8 cellular contexts compared by ENCODE assay signal in the genomic region with DNA sequence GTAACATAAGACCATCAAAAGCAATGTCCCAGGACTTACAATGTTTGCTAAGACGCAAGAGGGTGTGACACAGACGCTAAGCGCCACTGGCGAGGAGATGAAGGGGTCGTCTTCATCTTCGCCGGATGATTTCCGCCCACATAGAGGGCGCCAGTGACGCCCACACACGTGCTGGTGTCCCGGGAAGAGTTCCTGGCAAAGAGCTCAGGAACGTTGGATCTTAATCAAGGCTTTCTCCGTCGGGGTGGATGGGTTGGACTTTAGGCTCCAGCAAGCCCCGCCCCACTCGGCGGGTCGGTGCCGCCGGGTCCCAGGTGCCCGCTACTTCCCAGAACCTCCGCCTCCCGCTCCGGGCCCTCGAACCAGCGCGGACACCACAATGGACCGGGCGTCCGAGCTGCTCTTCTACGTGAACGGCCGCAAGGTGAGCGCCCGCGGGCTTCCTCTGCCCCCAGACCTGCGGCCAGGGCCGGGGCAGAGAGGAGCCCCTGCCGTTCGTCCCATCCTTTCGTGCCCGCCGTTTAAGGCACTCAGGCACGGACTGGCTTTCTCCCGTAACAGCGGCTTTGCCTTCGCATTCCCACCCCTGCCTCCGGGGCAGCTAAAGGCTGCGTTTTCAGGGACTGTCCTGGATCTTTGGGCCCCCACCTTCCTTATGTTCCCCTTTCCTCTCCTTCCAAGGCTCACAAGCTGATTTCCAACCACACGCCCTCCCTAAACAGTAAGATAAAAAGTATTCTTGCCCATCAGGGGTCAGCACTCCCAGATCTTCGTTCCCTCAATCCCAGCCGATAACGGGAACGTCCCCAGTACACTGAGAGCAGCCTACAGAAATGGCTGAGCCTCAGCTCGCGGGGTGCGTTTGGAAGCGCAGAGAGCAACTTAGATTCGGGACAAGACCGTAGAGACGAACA. TPM values are rescaled to one million over a fixed set of nuclear protein-coding genes. Genes with fewer than 3 reads are reported as not detected.
DNase-seq lines count a peak whose midpoint lies in the region; ATAC-seq and TF ChIP-seq lines count a peak whose summit lies in the region.

A gene (plus strand): TSS at position 285 of the 914 bp plus-strand sequence. CDS start 95 bp downstream, at position 380.

- DNase-seq in A172 (ENCODE audit: low spot score) (no peak), lower leg skin (ENCODE audit: low spot score in 2 of 2) (peak; percentile 81 to 94)
- peak; percentile 4 for DNase-seq in stimulated activated naive B cell treated with anti-CD40 and anti-IgM and Interleukin-4, amounts not matched to agents 10 μg/mL and 1 μg/mL and 100 μg/mL, for 72 hours

- no peak for TF ChIP-seq POLR2A in lower leg skin (IDR thresholded peaks at IDR 0.05)

- H3K9me3 ChIP-seq in ectodermal cell (ENCODE audit: control insufficient read depth, low read length): no peaks in the 10 kb centered on the region

- peaks cover 23 to 25% of the 10 kb centered on the region in 2 donors for H3K27me3 Mint-ChIP-seq in stimulated activated naive B cell treated with anti-CD40 and anti-IgM and Interleukin-4, amounts not matched to agents 10 μg/mL and 1 μg/mL and 100 μg/mL, for 72 hours

- H3K36me3 ChIP-seq in ectodermal cell (ENCODE audit: control insufficient read depth, insufficient read depth, low read length): no peaks in the 10 kb centered on the region

- peak within 1 kb of the TSS; percentile 66 for H3K27ac Mint-ChIP-seq in stimulated activated naive B cell treated with anti-CD40 and anti-IgM and Interleukin-4, amounts not matched to agents 10 μg/mL and 1 μg/mL and 100 μg/mL, for 72 hours

- H3K9me3 Mint-ChIP-seq in stimulated activated naive B cell treated with anti-CD40 and anti-IgM and Interleukin-4, amounts not matched to agents 10 μg/mL and 1 μg/mL and 100 μg/mL, for 72 hours: no peaks in the 10 kb centered on the region

- WGBS in ectodermal cell, 2 experiments: 3% methylated on average over 62 of the region's 62 CpGs
- WGBS in lower leg skin, 2 donors: 4 to 7% methylated on average over 54 to 61 of the region's 62 CpGs

- peaks cover 3 to 7% of the 10 kb centered on the region in 2 donors for H3K4me1 Mint-ChIP-seq in stimulated activated naive B cell treated with anti-CD40 and anti-IgM and Interleukin-4, amounts not matched to agents 10 μg/mL and 1 μg/mL and 100 μg/mL, for 72 hours

- H3K4me3 ChIP-seq in WI38 (ENCODE audit: low read depth, low read length) (peak within 1 kb of the TSS; percentile 51), ectodermal cell (ENCODE audit: insufficient read depth, low read depth, low read length) (peak within 1 kb of the TSS; percentile 45), lower leg skin (ENCODE audit: low read depth, poor library complexity, severe bottlenecking) (peak within 1 kb of the TSS; percentile 49)

- peak; percentile 51 for ATAC-seq in GM19035 (IDR thresholded peaks at IDR 0.05; ENCODE audit: unreplicated experiment)
- peak; percentile 62 to 72 for ATAC-seq in stimulated activated naive B cell treated with anti-CD40 and anti-IgM and Interleukin-4, amounts not matched to agents 10 μg/mL and 1 μg/mL and 100 μg/mL, for 72 hours (replicated peaks)
- no peak for ATAC-seq in HG03354 (IDR thresholded peaks at IDR 0.05; ENCODE audit: poor library complexity, severe bottlenecking, unreplicated experiment)
- no peak for ATAC-seq in GM21737 (IDR thresholded peaks at IDR 0.05; ENCODE audit: unreplicated experiment)

- intact Hi-C loops in lower leg skin (cut with DNase I; ENCODE audit: low total_unique reads): no loop called here

- peak within 1 kb of the TSS; percentile 81 to 87 for H3K4me3 Mint-ChIP-seq in stimulated activated naive B cell treated with anti-CD40 and anti-IgM and Interleukin-4, amounts not matched to agents 10 μg/mL and 1 μg/mL and 100 μg/mL, for 72 hours

- H3K36me3 Mint-ChIP-seq in stimulated activated naive B cell treated with anti-CD40 and anti-IgM and Interleukin-4, amounts not matched to agents 10 μg/mL and 1 μg/mL and 100 μg/mL, for 72 hours: no peaks in the 10 kb centered on the region

- no peak for TF ChIP-seq CTCF in WI38 (IDR thresholded peaks at IDR 0.05; ENCODE audit: low read depth, low read length)
- no peak for TF ChIP-seq CTCF in lower leg skin (IDR thresholded peaks at IDR 0.05)

- peaks cover 11% of the 10 kb centered on the region for H3K27me3 ChIP-seq in ectodermal cell (ENCODE audit: control insufficient read depth, insufficient read depth, low read length, poor library complexity, severe bottlenecking)

- peak within 1 kb of the TSS; percentile 27 for H3K27ac ChIP-seq in ectodermal cell (ENCODE audit: insufficient read depth, low read depth, low read length, poor library complexity, severe bottlenecking)

- no peaks in the 10 kb centered on the region for H3K4me1 ChIP-seq in ectodermal cell (ENCODE audit: control insufficient read depth, insufficient read depth, low read length)

RNA-seq across cellular contexts. Expression of the gene that starts here (rescaled TPM):
- total RNA-seq in A172 (2014; rRNA removed; shearing (Covaris generic)): 8.4 and 13.2 TPM in 2 replicates
- 4.8 TPM for polyA plus RNA-seq in ectodermal cell (2013, experiment 1 of 4)
- polyA plus RNA-seq in ectodermal cell (2013, experiment 2 of 4): 4.2 TPM
- 3.6 TPM for polyA plus RNA-seq in ectodermal cell (2013, experiment 3 of 4)
- polyA plus RNA-seq in ectodermal cell (2013, experiment 4 of 4): 3.6 TPM
- 10 to 100 TPM; 18.3 to 67.5 (median 18.8) TPM for total RNA-seq in lower leg skin

Comparison
In these comparisons a context has a peak if more than half of its experiments do, and no peak if none do; other contexts are left out.
1. ATAC-seq: peak in GM19035 (single experiment) and stimulated activated naive B cell treated with anti-CD40 and anti-IgM and Interleukin-4, amounts not matched to agents 10 μg/mL and 1 μg/mL and 100 μg/mL, for 72 hours (2 of 2); none in HG03354 (single experiment) and GM21737 (single experiment).
2. Peak in every context shown above with its lines, with median percentiles within 50 percentile points of each other: H3K4me3 ChIP-seq.